ENCODE assay signal across 18 cellular contexts in the genomic region with DNA sequence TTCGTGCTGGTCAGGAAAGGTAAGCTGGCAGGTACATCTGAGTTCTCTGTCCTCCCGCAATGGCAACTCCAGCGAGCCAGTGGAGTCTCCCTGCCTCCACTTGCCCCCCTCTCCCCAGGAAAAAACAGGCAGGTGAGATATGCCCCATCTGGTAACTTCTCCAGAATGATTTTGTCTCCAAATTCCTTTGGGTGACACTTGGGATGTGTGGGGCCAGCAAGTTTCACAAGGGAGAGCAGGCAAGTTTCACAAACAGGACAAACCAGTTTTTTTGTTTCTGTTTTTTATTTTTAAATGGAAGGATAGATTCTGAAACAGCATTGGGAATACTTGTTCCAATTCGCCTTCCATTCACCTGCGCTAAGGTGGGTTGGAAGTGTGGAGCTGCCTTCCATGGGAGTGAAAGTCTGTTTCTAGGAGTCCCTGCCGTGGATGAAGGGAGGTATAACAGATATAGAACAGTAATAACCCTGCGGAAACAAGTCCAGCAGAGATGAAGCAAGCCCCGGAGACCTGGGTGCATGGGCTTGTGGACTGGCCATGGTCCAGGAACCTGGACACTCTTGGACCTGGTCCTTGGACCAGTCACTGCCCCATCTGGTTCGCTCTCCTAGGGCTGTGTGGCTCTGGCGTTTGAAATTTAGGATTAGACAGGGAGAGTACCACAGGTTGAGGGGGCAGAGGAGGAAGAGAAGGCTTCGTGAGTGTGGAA. TPM values are rescaled to one million over a fixed set of nuclear protein-coding genes. Genes with fewer than 3 reads are reported as not detected.
DNase-seq lines count a peak whose midpoint lies in the region; ATAC-seq and TF ChIP-seq lines count a peak whose summit lies in the region.
"Had no signal": no experiment of that assay in that cellular context is flagged by ENCODE, and none has a peak within 500 bp of the region (broad histone marks: within the 10 kb centered on the region; RNA-seq: fewer than 3 reads in every experiment).

No MANE protein-coding gene starts in this region.

- TF ChIP-seq CTCF in esophagus squamous epithelium (IDR thresholded peaks at IDR 0.05) (no peak), progenitor cell of endocrine pancreas (IDR thresholded peaks at IDR 0.05; ENCODE audit: unreplicated experiment) (no peak)

- H3K4me1 ChIP-seq in SJSA1 (replicated peaks) = peaks cover 40% of the 10 kb centered on the region
- peaks cover 0 to 66% (median 5%) of the 10 kb centered on the region in 3 donors for H3K4me1 ChIP-seq in esophagus squamous epithelium

- H3K27ac Mint-ChIP-seq in progenitor cell of endocrine pancreas = peak overlapping the region; percentile 35
- H3K27ac Mint-ChIP-seq: T-cell had no signal

- H3K4me3 ChIP-seq in SJSA1 (no peak overlapping the region), esophagus squamous epithelium (no peak overlapping the region)
- H3K4me3 ChIP-seq: cardiac muscle cell, esophagus muscularis mucosa, left ventricle myocardium inferior had no signal

- in situ Hi-C loops in G401 (cut with HindIII; ENCODE audit: low sequenced_read_pairs) = no loop called here

- H3K4me3 Mint-ChIP-seq in progenitor cell of endocrine pancreas (ENCODE audit: low read depth) = no peak overlapping the region
- H3K4me3 Mint-ChIP-seq: neural crest cell, T-cell had no signal

- H3K27me3 Mint-ChIP-seq in progenitor cell of endocrine pancreas = peaks cover 3% of the 10 kb centered on the region

- ATAC-seq in GM18519 (IDR thresholded peaks at IDR 0.05; ENCODE audit: low FRiP score, unreplicated experiment) = no peak
- ATAC-seq: Right ventricle myocardium inferior, T-cell had no signal

- H3K4me1 Mint-ChIP-seq in progenitor cell of endocrine pancreas (ENCODE audit: low read depth) = peaks cover 9% of the 10 kb centered on the region

- intact Hi-C loops in esophagus squamous epithelium (cut with DNase I) = loop anchor here (5.0 kb wide), 1 partner anchor 334 kb away; no protein-coding TSS in a partner anchor

- TF ChIP-seq POLR2A in esophagus squamous epithelium (IDR thresholded peaks at IDR 0.05) = no peak

- H3K27ac ChIP-seq in SJSA1 (peak overlapping the region; percentile 52), esophagus squamous epithelium (peak overlapping the region; percentile 0 to 83 (median 76))
- H3K27ac ChIP-seq: cardiac muscle cell, esophagus muscularis mucosa, left ventricle myocardium inferior had no signal

- 49 to 58% methylated on average over 10 of the region's 11 CpGs for WGBS in esophagus squamous epithelium, 2 donors

- no peaks in the 10 kb centered on the region for H3K9me3 Mint-ChIP-seq in progenitor cell of endocrine pancreas (ENCODE audit: low read depth)
- H3K9me3 Mint-ChIP-seq: neural crest cell, T-cell had no signal

- H3K36me3 Mint-ChIP-seq in progenitor cell of endocrine pancreas (ENCODE audit: insufficient read depth) = no peaks in the 10 kb centered on the region
- H3K36me3 Mint-ChIP-seq: T-cell had no signal

- H3K36me3 ChIP-seq in SJSA1 (peaks cover 19% of the 10 kb centered on the region), esophagus squamous epithelium (no peaks in the 10 kb centered on the region)
- H3K36me3 ChIP-seq: cardiac muscle cell, esophagus muscularis mucosa, left ventricle myocardium inferior had no signal

- H3K27me3 ChIP-seq in SJSA1 (replicated peaks) (no peaks in the 10 kb centered on the region), esophagus squamous epithelium (peaks cover 0 to 14% (median 0%) of the 10 kb centered on the region in 4 donors)
- H3K27me3 ChIP-seq: cardiac muscle cell had no signal

- H3K9me3 ChIP-seq in SJSA1 (replicated peaks) (no peaks in the 10 kb centered on the region), esophagus squamous epithelium (no peaks in the 10 kb centered on the region)
- H3K9me3 ChIP-seq: esophagus muscularis mucosa, left ventricle myocardium inferior had no signal

- DNase-seq in G401 (ENCODE audit: low spot score) (peak; percentile 77), SJSA1 (ENCODE audit: low read depth in 1 of 2, low spot score in 2 of 2) (no peak), esophagus squamous epithelium (lab: John Stamatoyannopoulos, UW) (no peak), progenitor cell of endocrine pancreas (ENCODE audit: low spot score, unreplicated experiment) (no peak), SW 1271 (lab: John Stamatoyannopoulos, UW) (no peak)
- DNase-seq in activated CD4-positive, alpha-beta T cell treated with anti-CD3 and anti-CD28 coated beads, Interleukin-2, amount 50 U/mL, for 4 hours = no peak
- no peak for DNase-seq in central memory CD4-positive, alpha-beta T cell
- DNase-seq: activated CD4-positive, alpha-beta T cell treated with anti-CD3 and anti-CD28 coated beads for 4 hours; activated effector memory CD4-positive, alpha-beta T cell treated with anti-CD3 and anti-CD28 coated beads, Interleukin-2, amount 50 U/mL, for 16 hours; left ventricle myocardium inferior; NCI-H2171; NCI-H526; T-cell had no signal

RNA-seq across cellular contexts. Expression of a gene that starts 22.9 kb away (rescaled TPM):
- total RNA-seq in G401 (2014; rRNA removed; shearing (Covaris generic)) = 24.3 and 46.1 TPM in 2 replicates
- 170 and 171 TPM in 2 replicates for total RNA-seq in SJSA1 (2014; rRNA removed; shearing (Covaris generic))
- total RNA-seq in esophagus squamous epithelium (10 to 100 TPM; 13.5 to 33.2 (median 13.9) TPM), progenitor cell of endocrine pancreas (26.5 and 28.4 TPM in 2 replicates)
